Comparison of ENCODE assay signal across 18 cellular contexts in the genomic region with DNA sequence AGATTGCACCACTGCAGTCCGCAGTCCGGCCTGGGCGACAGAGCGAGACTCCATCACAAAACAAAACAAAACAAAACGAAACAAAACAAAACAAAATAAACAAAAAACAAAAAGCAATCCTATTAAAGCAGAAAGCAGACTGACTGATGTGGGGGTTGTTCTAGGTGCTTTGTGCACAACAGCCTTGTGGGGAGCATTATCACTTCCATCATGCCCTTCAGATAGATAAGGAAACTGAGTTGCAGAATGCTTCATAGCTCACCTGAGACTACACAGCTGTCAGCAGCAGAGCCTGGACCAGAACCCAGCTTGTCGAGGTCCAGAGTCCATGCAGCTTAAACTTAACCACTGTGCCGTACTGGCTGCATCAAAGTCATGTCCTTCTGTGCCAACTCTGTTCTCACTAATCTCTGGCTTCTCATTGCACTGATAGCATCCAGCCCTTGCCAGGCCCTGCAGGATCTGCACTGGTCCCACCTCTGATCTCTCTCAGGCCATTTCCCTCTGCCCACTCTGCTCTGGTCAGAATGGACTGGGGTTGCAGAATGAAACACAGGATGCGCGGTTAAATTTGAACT. TPM values are rescaled to one million over a fixed set of nuclear protein-coding genes. Genes with fewer than 3 reads are reported as not detected.
DNase-seq lines count a peak whose midpoint lies in the region; ATAC-seq, FAIRE-seq and TF ChIP-seq lines count a peak whose summit lies in the region.
"Had no signal": no experiment of that assay in that cellular context is flagged by ENCODE, and none has a peak within 500 bp of the region (broad histone marks: within the 10 kb centered on the region; RNA-seq: fewer than 3 reads in every experiment).

No MANE protein-coding gene starts in this region.

- H4K5ac ChIP-seq in H9 (ENCODE audit: insufficient read length, low read depth, low read length): no peak overlapping the region

- H3K9ac ChIP-seq in H9 (ENCODE audit: extremely low read depth, insufficient read length, low read length): no peak overlapping the region
- H3K9ac ChIP-seq: BLaER1 treated with 17β-estradiol and CSF1 and Interleukin-3, amounts not matched to agents 10 nM and 100 nM; GM23248 had no signal

- no peak for FAIRE-seq in small intestine (lab: Jason Lieb, UNC)
- FAIRE-seq: K562 had no signal

- no peak overlapping the region for H4K8ac ChIP-seq in H9 (replicated peaks; ENCODE audit: insufficient read length, low read depth, low read length)

- H3K23ac ChIP-seq in H9 (ENCODE audit: insufficient read length, low read depth, low read length): no peak overlapping the region

- no peak overlapping the region for H3K4me3 Mint-ChIP-seq in H9
- H3K4me3 Mint-ChIP-seq: B cell; CD8-positive, alpha-beta T cell; HFFc6 had no signal

- H2BK120ac ChIP-seq in H9 (ENCODE audit: low read depth, low read length, poor library complexity, severe bottlenecking): no peak overlapping the region

- no peak overlapping the region for H3K4me3 ChIP-seq in heart left ventricle
- no peak overlapping the region for H3K4me3 ChIP-seq in right atrium auricular region
- no peak overlapping the region for H3K4me3 ChIP-seq in Panc1 (ENCODE audit: low read depth in 2 of 2, low read length in 2 of 2)
- H3K4me3 ChIP-seq in small intestine (ENCODE audit: low read depth in 1 of 2, low read length in 2 of 2): no peak overlapping the region
- H3K4me3 ChIP-seq: BLaER1 treated with 17β-estradiol and CSF1 and Interleukin-3, amounts not matched to agents 10 nM and 100 nM; GM23248; K562 had no signal

- H3K14ac ChIP-seq in H9 (ENCODE audit: insufficient read depth, low read length): no peak overlapping the region

- no peak overlapping the region for H2BK20ac ChIP-seq in H9 (ENCODE audit: low read depth, low read length, poor library complexity, severe bottlenecking)

- 73 to 80% (median 76%) methylated on average over 9 of the region's 9 CpGs for WGBS in heart left ventricle, 4 donors
- WGBS in small intestine, 3 donors: 48 to 76% (median 56%) methylated on average over 9 of the region's 9 CpGs
- no CpG with 5 or more reads among the region's 9 CpGs for WGBS in H9 (ENCODE audit: extremely low coverage, insufficient read length, low lambda C conversion rate)

- CTCF ChIA-PET in Panc1 (lab: Charles Lee): no interaction called here

- no peak overlapping the region for H3K56ac ChIP-seq in H9 (ENCODE audit: insufficient read length, low read depth, low read length)

- peak in 3 of 4 donors; percentile 66 to 80 (median 76) for ATAC-seq in heart left ventricle
- peak; percentile 44 for ATAC-seq in Panc1
- ATAC-seq in left ventricle myocardium superior: peak; percentile 91
- ATAC-seq in HG02870 (IDR thresholded peaks at IDR 0.05; ENCODE audit: unreplicated experiment): no peak
- no peak for ATAC-seq in HG02588 (IDR thresholded peaks at IDR 0.05; ENCODE audit: unreplicated experiment)
- ATAC-seq: CD8-positive, alpha-beta T cell; K562 had no signal

- H2BK5ac ChIP-seq in H9 (ENCODE audit: insufficient read length, low read length): no peak overlapping the region

- H2AFZ ChIP-seq in H9 (ENCODE audit: low read length): no peak overlapping the region
- H2AFZ ChIP-seq: GM23248 had no signal

- H3K23me2 ChIP-seq in H9 (ENCODE audit: insufficient read length, low read depth, low read length, poor library complexity, severe bottlenecking): no peaks in the 10 kb centered on the region

- POLR2A ChIA-PET in Panc1 (lab: Charles Lee): no interaction called here

- DNase-seq in heart left ventricle (no peak), right atrium auricular region (ENCODE audit: low spot score) (no peak), Panc1 (ENCODE audit: low read depth, low spot score) (no peak), left ventricle myocardium superior (no peak), small intestine (peak; percentile 83), H9 (no peak)
- DNase-seq: Calu3; CD8-positive, alpha-beta T cell; DMS79 treated with DMSO at 0.1 percent for 48 hours; GF-D8; GM23248; HCEC 1CT; HFFc6 had no signal

- no peak overlapping the region for H3K27ac ChIP-seq in heart left ventricle
- no peak overlapping the region for H3K27ac ChIP-seq in right atrium auricular region
- peak overlapping the region; percentile 81 for H3K27ac ChIP-seq in Panc1 (ENCODE audit: low read length)
- no peak overlapping the region for H3K27ac ChIP-seq in small intestine (ENCODE audit: low read depth in 1 of 2, low read length in 1 of 2)
- no peak overlapping the region for H3K27ac ChIP-seq in H9 (ENCODE audit: insufficient read length, low read depth, low read length)
- H3K27ac ChIP-seq: BLaER1 treated with 17β-estradiol and CSF1 and Interleukin-3, amounts not matched to agents 10 nM and 100 nM; GM23248 had no signal

- intact Hi-C loops in heart left ventricle (cut with DNase I): no loop called here
- intact Hi-C loops in Panc1 (cut with micrococcal nuclease; ENCODE audit: unreplicated experiment): no loop called here
- intact Hi-C loops in left ventricle myocardium superior (cut with micrococcal nuclease): no loop called here

- 0 out of 7 replicates have a peak, but pooled peaks cover 0 to 2% (median 0%) of the 10 kb centered on the region in 3 experiments for H3K36me3 Mint-ChIP-seq in H9 (ENCODE audit: insufficient read depth in 1 of 3, low read depth in 3 of 3)
- H3K36me3 Mint-ChIP-seq: CD8-positive, alpha-beta T cell had no signal

- no peak overlapping the region for H3K18ac ChIP-seq in H9 (ENCODE audit: insufficient read length, low read depth, low read length)

- H3K4me1 ChIP-seq in heart left ventricle: peaks cover 0 to 31% (median 4%) of the 10 kb centered on the region in 12 donors
- H3K4me1 ChIP-seq in right atrium auricular region: no peaks in the 10 kb centered on the region
- peaks cover 49% of the 10 kb centered on the region for H3K4me1 ChIP-seq in Panc1 (ENCODE audit: control insufficient read depth, insufficient read depth, low read length)
- H3K4me1 ChIP-seq in small intestine (ENCODE audit: control insufficient read depth in 2 of 2, insufficient read depth in 1 of 2, low read depth in 1 of 2, low read length in 1 of 2): peaks cover 0 to 2% of the 10 kb centered on the region in 2 donors
- no peaks in the 10 kb centered on the region for H3K4me1 ChIP-seq in H9 (ENCODE audit: insufficient read depth, low read length)
- H3K4me1 ChIP-seq: BLaER1 treated with 17β-estradiol and CSF1 and Interleukin-3, amounts not matched to agents 10 nM and 100 nM had no signal

- H3T11ph ChIP-seq in H9 (ENCODE audit: low read length): no peak overlapping the region

- H4K20me1 ChIP-seq in H9 (ENCODE audit: control insufficient read depth, insufficient read depth, insufficient read length): no peaks in the 10 kb centered on the region
- H4K20me1 ChIP-seq: BLaER1 treated with 17β-estradiol and CSF1 and Interleukin-3, amounts not matched to agents 10 nM and 100 nM had no signal

- H3K9me3 Mint-ChIP-seq in H9: no peaks in the 10 kb centered on the region
- H3K9me3 Mint-ChIP-seq: CD8-positive, alpha-beta T cell; HFFc6 had no signal

- H3K27me3 ChIP-seq in heart left ventricle (no peaks in the 10 kb centered on the region), right atrium auricular region (no peaks in the 10 kb centered on the region), Panc1 (ENCODE audit: control insufficient read depth, insufficient read depth, low read length) (no peaks in the 10 kb centered on the region), small intestine (ENCODE audit: control insufficient read depth in 2 of 2, insufficient read depth in 2 of 2, low read length in 2 of 2) (no peaks in the 10 kb centered on the region), H9 (ENCODE audit: insufficient read depth, low read length) (no peaks in the 10 kb centered on the region)
- H3K27me3 ChIP-seq: BLaER1 treated with 17β-estradiol and CSF1 and Interleukin-3, amounts not matched to agents 10 nM and 100 nM had no signal

- BruUV-seq in Panc1 (replicated peaks; lab: Mats Ljungman, UMichigan): no TSS peak

- TF ChIP-seq CTCF in heart left ventricle (IDR thresholded peaks at IDR 0.05) (no peak), right atrium auricular region (IDR thresholded peaks at IDR 0.05) (no peak), Panc1 (IDR thresholded peaks at IDR 0.05) (no peak), H9 (conservative IDR thresholded peaks at IDR 0.05) (no peak)

- no peaks in the 10 kb centered on the region for H3K79me1 ChIP-seq in H9 (ENCODE audit: insufficient read depth, low read depth, low read length, poor library complexity, severe bottlenecking)

- H2BK15ac ChIP-seq in H9 (ENCODE audit: low read depth, low read length): no peak overlapping the region

- H2AK5ac ChIP-seq in H9 (ENCODE audit: insufficient read length, low read length): no peak overlapping the region

- H4K91ac ChIP-seq in H9 (ENCODE audit: insufficient read length, low read depth, low read length): no peak overlapping the region

- no peak overlapping the region for H3K4ac ChIP-seq in H9 (ENCODE audit: low read depth, low read length)

- H3K36me3 ChIP-seq in heart left ventricle (no peaks in the 10 kb centered on the region), right atrium auricular region (no peaks in the 10 kb centered on the region), Panc1 (ENCODE audit: control insufficient read depth, insufficient read depth, low read length) (no peaks in the 10 kb centered on the region), small intestine (ENCODE audit: control insufficient read depth in 2 of 2, insufficient read depth in 2 of 2, low read length in 2 of 2) (no peaks in the 10 kb centered on the region)
- H3K36me3 ChIP-seq: BLaER1 treated with 17β-estradiol and CSF1 and Interleukin-3, amounts not matched to agents 10 nM and 100 nM had no signal

- no peak overlapping the region for H3K4me2 ChIP-seq in H9 (ENCODE audit: insufficient read depth, insufficient read length, low read length)
- H3K4me2 ChIP-seq: BLaER1 treated with 17β-estradiol and CSF1 and Interleukin-3, amounts not matched to agents 10 nM and 100 nM had no signal

- peaks cover 12% of the 10 kb centered on the region for H3K27me3 Mint-ChIP-seq in H9 (ENCODE audit: low read depth)

- H3K4me1 Mint-ChIP-seq in H9: peaks cover 2 to 8% of the 10 kb centered on the region in 2 experiments; a peak in 2 of 4 replicates
- H3K4me1 Mint-ChIP-seq: B cell had no signal

- in situ Hi-C loops in Panc1 (cut with HindIII; ENCODE audit: low pct_unique_long_range_greater_than_20kb, low sequenced_read_pairs): no loop called here

- H2BK12ac ChIP-seq in H9 (ENCODE audit: insufficient read length, low read depth, low read length): no peak overlapping the region

- H3K9me3 ChIP-seq in heart left ventricle (no peaks in the 10 kb centered on the region), right atrium auricular region (no peaks in the 10 kb centered on the region), Panc1 (ENCODE audit: control insufficient read depth, insufficient read depth, low read depth, low read length) (no peaks in the 10 kb centered on the region), small intestine (ENCODE audit: control insufficient read depth, low read depth) (no peaks in the 10 kb centered on the region), H9 (ENCODE audit: control insufficient read depth, low read depth, low read length) (no peaks in the 10 kb centered on the region)
- H3K9me3 ChIP-seq: BLaER1 treated with 17β-estradiol and CSF1 and Interleukin-3, amounts not matched to agents 10 nM and 100 nM had no signal

- H3K27ac Mint-ChIP-seq in H9: no peak overlapping the region
- H3K27ac Mint-ChIP-seq: B cell; CD8-positive, alpha-beta T cell had no signal

- TF ChIP-seq POLR2A in heart left ventricle (IDR thresholded peaks at IDR 0.05): no peak

- no peaks in the 10 kb centered on the region for H3K79me2 ChIP-seq in H9 (ENCODE audit: insufficient read depth, low read length)

RNA-seq across cellular contexts. Expression of gene MRPS22, which starts 47.6 kb away (rescaled TPM):
- total RNA-seq in heart left ventricle (10 to 100 TPM; 66.0 to 99.1 (median 74.1) TPM), right atrium auricular region (10 to 100 TPM; 46.9 to 78.2 TPM), Panc1 (2021; ENCODE audit: unreplicated experiment) (61.9 TPM), left ventricle myocardium superior (87.3 TPM), H9 (2021) (45.7 and 51.3 TPM in 2 replicates)
- polyA plus RNA-seq in heart left ventricle (100 to 1,000 TPM in 1 of 2 donors, 10 to 100 TPM in 1; 84.7 to 110 TPM), small intestine (10 to 100 TPM; 62.8 to 75.9 (median 68.4) TPM)
- polyA plus RNA-seq in Panc1 (2012; ENCODE audit: insufficient read length): 42.7 TPM

Comparison
In these comparisons a context has a peak if more than half of its experiments do, and no peak if none do; other contexts are left out.
1. ATAC-seq: peak in heart left ventricle (3 of 4), Panc1 (single experiment) and left ventricle myocardium superior (single experiment); none in HG02870 (single experiment) and HG02588 (single experiment).